Comparison of ENCODE assay signal across 12 cellular contexts in the genomic region with DNA sequence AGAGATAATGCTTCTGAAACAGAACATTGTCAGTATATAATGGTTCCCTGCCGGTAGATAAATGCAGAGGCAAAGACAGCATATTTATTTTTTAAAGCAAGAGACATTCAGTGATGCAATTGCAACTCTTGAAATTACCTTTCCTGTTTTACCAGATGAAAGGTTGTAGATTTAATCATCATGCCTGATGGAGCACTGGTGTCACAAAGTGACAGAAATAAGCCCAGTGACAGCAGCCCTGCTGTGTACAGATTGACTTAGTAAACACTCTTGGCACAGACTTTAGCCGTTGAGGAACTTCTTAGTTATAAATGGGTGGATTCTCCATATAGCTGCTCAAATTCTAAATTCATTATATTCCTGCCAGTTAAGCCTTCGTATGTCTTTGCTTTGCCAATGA.
A peak's percentile ranks its signal among the peaks of the same experiment; 100 is the strongest.
DNase-seq lines count a peak whose midpoint lies in the region; ATAC-seq and TF ChIP-seq lines count a peak whose summit lies in the region.
"Had no signal": no experiment of that assay in that cellular context is flagged by ENCODE, and none has a peak within 500 bp of the region (broad histone marks: within the 10 kb centered on the region; RNA-seq: fewer than 3 reads in every experiment).

No MANE protein-coding gene starts in this region.

- no peaks in the 10 kb centered on the region for H3K9me3 Mint-ChIP-seq in stimulated activated naive CD8-positive, alpha-beta T cell treated with anti-CD3 and anti-CD28 coated beads, Interleukin-15, amount 100 ng/mL, for 72 hours
- H3K9me3 Mint-ChIP-seq in immature natural killer cell, result no peaks in the 10 kb centered on the region
- H3K9me3 Mint-ChIP-seq: CD4-positive, CD25-positive, alpha-beta regulatory T cell had no signal

- in situ Hi-C loops in HAP-1 (cut with MboI; ENCODE audit: low sequenced_read_pairs), result no loop called here

- DNase-seq in stimulated activated naive CD8-positive, alpha-beta T cell treated with anti-CD3 and anti-CD28 coated beads, Interleukin-15, amount 100 ng/mL, for 72 hours, result peak in 1 of 2 donors; percentile 22
- no peak for DNase-seq in stimulated activated naive CD8-positive, alpha-beta T cell treated with anti-CD3 and anti-CD28 coated beads, Interleukin-15, Interleukin-2, amounts not matched to agents 100 U/mL and 50 U/mL, for 24 hours
- DNase-seq in NCI-H2227 (lab: John Stamatoyannopoulos, UW; ENCODE audit: unreplicated experiment) (peak; percentile 41), immature natural killer cell (no peak), omental fat pad (ENCODE audit: low spot score) (no peak), HAP-1 (ENCODE audit: low spot score in 2 of 2) (no peak)
- no peak for DNase-seq in effector CD4-positive, alpha-beta T cell
- DNase-seq: activated naive CD4-positive, alpha-beta T cell; foreskin fibroblast had no signal

- H3K4me1 ChIP-seq in HAP-1, result peaks cover 22% of the 10 kb centered on the region
- H3K4me1 ChIP-seq: parathyroid adenoma had no signal

- H3K36me3 ChIP-seq in HAP-1 (replicated peaks), result no peaks in the 10 kb centered on the region

- H3K27ac Mint-ChIP-seq in stimulated activated naive CD8-positive, alpha-beta T cell treated with anti-CD3 and anti-CD28 coated beads, Interleukin-15, amount 100 ng/mL, for 72 hours, result peak overlapping the region in 1 of 2 donors; percentile 87
- H3K27ac Mint-ChIP-seq in immature natural killer cell, result peak overlapping the region; percentile 32 to 93 (median 80)

- no peak for TF ChIP-seq CTCF in omental fat pad (IDR thresholded peaks at IDR 0.05)

- peaks cover 46% of the 10 kb centered on the region for H3K4me1 Mint-ChIP-seq in stimulated activated naive CD8-positive, alpha-beta T cell treated with anti-CD3 and anti-CD28 coated beads, Interleukin-15, amount 100 ng/mL, for 72 hours
- H3K4me1 Mint-ChIP-seq in immature natural killer cell, result peaks cover 40 to 55% of the 10 kb centered on the region in 2 donors

- ATAC-seq in stimulated activated naive CD8-positive, alpha-beta T cell treated with anti-CD3 and anti-CD28 coated beads, Interleukin-15, amount 100 ng/mL, for 72 hours, result peak; percentile 58
- ATAC-seq in stimulated activated naive CD8-positive, alpha-beta T cell treated with anti-CD3 and anti-CD28 coated beads, Interleukin-15, Interleukin-2, amounts not matched to agents 100 U/mL and 50 U/mL, for 24 hours, result no peak
- ATAC-seq in HG03025 (IDR thresholded peaks at IDR 0.05; ENCODE audit: low FRiP score, unreplicated experiment) (no peak), omental fat pad (ENCODE audit: low FRiP score) (no peak)

- H3K4me3 Mint-ChIP-seq in stimulated activated naive CD8-positive, alpha-beta T cell treated with anti-CD3 and anti-CD28 coated beads, Interleukin-15, amount 100 ng/mL, for 72 hours, result peak overlapping the region in 1 of 2 donors; percentile 65
- peak overlapping the region in 3 of 5 donors; percentile 55 to 86 (median 57) for H3K4me3 Mint-ChIP-seq in immature natural killer cell

- no peaks in the 10 kb centered on the region for H3K27me3 ChIP-seq in HAP-1 (ENCODE audit: low read depth)

- H3K9me3 ChIP-seq in HAP-1, result no peaks in the 10 kb centered on the region

- no peaks in the 10 kb centered on the region for H3K36me3 Mint-ChIP-seq in immature natural killer cell
- H3K36me3 Mint-ChIP-seq: CD4-positive, CD25-positive, alpha-beta regulatory T cell had no signal

- no peak overlapping the region for H3K4me3 ChIP-seq in HAP-1

- H3K27me3 Mint-ChIP-seq in stimulated activated naive CD8-positive, alpha-beta T cell treated with anti-CD3 and anti-CD28 coated beads, Interleukin-15, amount 100 ng/mL, for 72 hours, result peaks cover 6% of the 10 kb centered on the region
- H3K27me3 Mint-ChIP-seq in immature natural killer cell (ENCODE audit: low read depth in 3 of 3), result no peaks in the 10 kb centered on the region
- H3K27me3 Mint-ChIP-seq: CD4-positive, CD25-positive, alpha-beta regulatory T cell had no signal
